Comparison of ENCODE assay signal across 8 cellular contexts in the genomic region with DNA sequence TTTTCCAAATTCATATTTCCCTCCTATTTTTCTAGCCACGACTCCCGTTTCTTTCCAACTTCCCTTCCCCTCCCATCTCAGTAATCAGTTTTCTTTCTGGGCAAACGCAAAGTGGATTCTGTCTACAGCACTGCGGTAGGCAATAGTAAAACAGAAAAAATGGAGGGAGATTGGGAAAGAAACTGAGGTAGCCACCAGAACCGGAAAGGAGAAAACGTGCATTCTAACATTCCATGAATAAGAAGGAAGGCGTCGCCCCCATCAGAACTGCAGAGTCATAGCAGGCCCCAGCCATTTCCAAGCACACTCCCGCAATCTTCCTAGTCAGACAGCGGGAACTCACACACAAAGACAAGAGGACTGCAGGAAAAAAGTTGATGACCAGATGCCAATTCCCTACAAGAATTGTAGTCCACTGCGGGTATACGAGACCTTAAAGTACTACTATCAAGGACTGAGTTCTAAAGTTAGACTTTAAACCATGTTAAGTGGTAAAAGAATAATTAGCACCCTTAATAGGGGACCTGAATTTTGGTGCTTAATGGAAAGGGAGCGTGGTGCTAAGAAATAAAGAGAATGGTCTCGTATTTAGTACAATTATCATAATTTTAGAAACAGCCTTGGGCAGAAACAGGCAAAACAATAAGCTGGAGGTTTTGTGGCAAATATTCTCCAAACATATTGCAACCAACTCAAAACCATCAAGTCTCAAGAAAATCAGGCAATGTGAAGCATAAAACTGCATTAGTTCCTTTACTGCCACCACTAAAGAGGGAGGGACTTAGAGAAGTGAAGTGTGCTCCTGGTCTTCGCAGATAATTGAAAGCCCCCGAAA. TPM values are rescaled to one million over a fixed set of nuclear protein-coding genes. Genes with fewer than 3 reads are reported as not detected.
DNase-seq lines count a peak whose midpoint lies in the region; ATAC-seq and TF ChIP-seq lines count a peak whose summit lies in the region.

No MANE protein-coding gene starts in this region.

- DNase-seq in ELF-1 (ENCODE audit: low read depth, low spot score) (peak; percentile 91), MM.1S (no peak), T1000 (lab: John Stamatoyannopoulos, UW) (peak; percentile 9), esophagus squamous epithelium (lab: John Stamatoyannopoulos, UW) (no peak), myocyte (ENCODE audit: low read depth) (peak; percentile 87), T-helper 9 cell (no peak)
- DNase-seq in stimulated activated CD4-positive, alpha-beta T cell treated with anti-CD3 and anti-CD28 coated beads, Interleukin-2, amount 100 ng/mL, for 24 hours: no peak

- no peaks in the 10 kb centered on the region for H3K36me3 ChIP-seq in MM.1S (replicated peaks; ENCODE audit: insufficient read depth, low read length)
- peaks cover 0 to 19% (median 0%) of the 10 kb centered on the region in 3 donors for H3K36me3 ChIP-seq in esophagus squamous epithelium

- H3K4me2 ChIP-seq in MM.1S (ENCODE audit: low read depth, low read length): peak overlapping the region; percentile 84

- H4K20me1 ChIP-seq in MM.1S (ENCODE audit: insufficient read depth, low read length): no peaks in the 10 kb centered on the region

- intact Hi-C loops in esophagus squamous epithelium (cut with DNase I): loop anchor here (10.0 kb wide), 2 partner anchors 215 to 255 kb away; no protein-coding TSS in a partner anchor

- no peaks in the 10 kb centered on the region for H3K4me1 ChIP-seq in MM.1S (ENCODE audit: low read length)
- peaks cover 0 to 55% (median 0%) of the 10 kb centered on the region in 3 donors for H3K4me1 ChIP-seq in esophagus squamous epithelium

- TF ChIP-seq POLR2A in esophagus squamous epithelium (IDR thresholded peaks at IDR 0.05): no peak

- TF ChIP-seq CTCF in MM.1S (IDR thresholded peaks at IDR 0.05; ENCODE audit: low read length) (no peak), esophagus squamous epithelium (IDR thresholded peaks at IDR 0.05) (no peak)

- ATAC-seq in HG02763 (IDR thresholded peaks at IDR 0.05; ENCODE audit: unreplicated experiment): no peak

- H3K27me3 ChIP-seq in MM.1S (replicated peaks; ENCODE audit: insufficient read depth, low read length) (peaks cover 12% of the 10 kb centered on the region), esophagus squamous epithelium (peaks cover 0 to 13% (median 0%) of the 10 kb centered on the region in 4 donors)

- no peak overlapping the region for H3K27ac ChIP-seq in MM.1S (ENCODE audit: low read length)
- H3K27ac ChIP-seq in esophagus squamous epithelium: peak overlapping the region; percentile 51 to 92 (median 84)

- H3K4me3 ChIP-seq in MM.1S (ENCODE audit: low read length) (peak overlapping the region; percentile 76), esophagus squamous epithelium (peak overlapping the region; percentile 60 to 97 (median 82))

- no peaks in the 10 kb centered on the region for H3K79me2 ChIP-seq in MM.1S (ENCODE audit: low read length)

- WGBS in esophagus squamous epithelium, 2 donors: 12 to 34% methylated on average over 14 to 15 of the region's 16 CpGs

- no peaks in the 10 kb centered on the region for H3K9me3 ChIP-seq in MM.1S (replicated peaks; ENCODE audit: insufficient read depth, low read length)
- H3K9me3 ChIP-seq in esophagus squamous epithelium: no peaks in the 10 kb centered on the region

- H2AFZ ChIP-seq in MM.1S (ENCODE audit: low read length): peak overlapping the region; percentile 85

- H3F3A ChIP-seq in MM.1S (ENCODE audit: insufficient read depth, low read length): peaks cover 8% of the 10 kb centered on the region; the same call in 1 of the 2 replicates

- no peak overlapping the region for H3K9ac ChIP-seq in MM.1S (ENCODE audit: low read length)

- H3K9me2 ChIP-seq in MM.1S (replicated peaks; ENCODE audit: insufficient read depth, low read length): no peaks in the 10 kb centered on the region

RNA-seq across cellular contexts. Expression of a gene that starts 1.4 kb away (rescaled TPM):
- 10 to 100 TPM in 3 of 4 donors, 1 to 10 TPM in 1; 7.8 to 39.3 (median 26.6) TPM for total RNA-seq in esophagus squamous epithelium
- 260 and 354 TPM in 2 replicates for total RNA-seq in myocyte
- polyA plus RNA-seq in myocyte (2012): 262 TPM

Comparison
In these comparisons a context has a peak if more than half of its experiments do, and no peak if none do; other contexts are left out.
1. DNase-seq: peak in ELF-1 (single experiment), T1000 (single experiment) and myocyte (single experiment); none in MM.1S (single experiment), esophagus squamous epithelium (single experiment), stimulated activated CD4-positive, alpha-beta T cell treated with anti-CD3 and anti-CD28 coated beads, Interleukin-2, amount 100 ng/mL, for 24 hours (0 of 2) and T-helper 9 cell (single experiment).